25 cellular contexts compared by ENCODE assay signal in the genomic region with DNA sequence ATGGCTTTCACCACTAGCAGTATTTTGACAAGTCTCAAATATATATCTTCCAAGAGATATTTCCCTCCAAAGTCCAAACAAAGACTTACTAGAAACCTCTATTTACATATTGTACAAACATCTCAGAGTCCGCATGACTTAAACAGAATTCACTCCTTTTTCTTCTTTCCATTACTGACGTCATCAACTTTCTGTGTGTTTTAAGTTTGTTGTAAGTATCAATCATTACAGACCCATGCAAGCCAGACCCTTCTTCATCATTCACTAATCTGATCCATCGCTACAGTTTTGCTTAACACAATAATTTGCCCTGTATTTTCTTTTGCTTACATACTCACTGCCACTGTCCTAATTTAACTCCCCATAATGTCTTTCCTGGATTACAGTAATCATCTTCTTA. TPM values are rescaled to one million over a fixed set of nuclear protein-coding genes. Genes with fewer than 3 reads are reported as not detected.
A peak's percentile ranks its signal among the peaks of the same experiment; 100 is the strongest.
DNase-seq lines count a peak whose midpoint lies in the region; ATAC-seq, FAIRE-seq and TF ChIP-seq lines count a peak whose summit lies in the region.
"Had no signal": no experiment of that assay in that cellular context is flagged by ENCODE, and none has a peak within 500 bp of the region (broad histone marks: within the 10 kb centered on the region; RNA-seq: fewer than 3 reads in every experiment).

No MANE protein-coding gene starts in this region.

- H3K27me3 ChIP-seq in astrocyte (ENCODE audit: insufficient read depth, low read length) (no peaks in the 10 kb centered on the region), hepatocyte (no peaks in the 10 kb centered on the region)
- H3K27me3 ChIP-seq: BLaER1 treated with 17β-estradiol and CSF1 and Interleukin-3, amounts not matched to agents 10 nM and 100 nM; SJCRH30 had no signal

- H3K9me3 ChIP-seq in astrocyte (ENCODE audit: insufficient read depth, low read depth, low read length) (no peaks in the 10 kb centered on the region), hepatocyte (ENCODE audit: low read depth) (no peaks in the 10 kb centered on the region)
- H3K9me3 ChIP-seq: SJCRH30 had no signal

- ATAC-seq in HG03354 (IDR thresholded peaks at IDR 0.05; ENCODE audit: poor library complexity, severe bottlenecking, unreplicated experiment): no peak

- no peak overlapping the region for H3K4me3 Mint-ChIP-seq in astrocyte (ENCODE audit: unreplicated experiment)
- H3K4me3 Mint-ChIP-seq: CD8-positive, alpha-beta memory T cell; HFFc6 had no signal

- H4K20me1 ChIP-seq in astrocyte (ENCODE audit: insufficient read depth, low read length) (no peaks in the 10 kb centered on the region), hepatocyte (ENCODE audit: insufficient read depth, poor library complexity, severe bottlenecking) (no peaks in the 10 kb centered on the region)
- H4K20me1 ChIP-seq: BLaER1 treated with 17β-estradiol and CSF1 and Interleukin-3, amounts not matched to agents 10 nM and 100 nM had no signal

- H3K36me3 Mint-ChIP-seq in astrocyte (ENCODE audit: low read depth, unreplicated experiment): no peaks in the 10 kb centered on the region

- H2AFZ ChIP-seq in astrocyte (ENCODE audit: low read depth, low read length) (no peak overlapping the region), hepatocyte (no peak overlapping the region)

- peaks cover 17% of the 10 kb centered on the region for H3K4me1 Mint-ChIP-seq in astrocyte (ENCODE audit: low read depth, unreplicated experiment)
- H3K4me1 Mint-ChIP-seq: CD8-positive, alpha-beta memory T cell had no signal

- H3K27ac Mint-ChIP-seq in astrocyte (ENCODE audit: unreplicated experiment): no peak overlapping the region
- H3K27ac Mint-ChIP-seq: CD8-positive, alpha-beta memory T cell had no signal

- no peak overlapping the region for H3K9ac ChIP-seq in astrocyte (ENCODE audit: low read length)
- H3K9ac ChIP-seq: BLaER1 treated with 17β-estradiol and CSF1 and Interleukin-3, amounts not matched to agents 10 nM and 100 nM had no signal

- H3K4me3 ChIP-seq in astrocyte (ENCODE audit: insufficient read depth, low read depth, low read length) (no peak overlapping the region), hepatocyte (no peak overlapping the region)
- H3K4me3 ChIP-seq: BLaER1 treated with 17β-estradiol and CSF1 and Interleukin-3, amounts not matched to agents 10 nM and 100 nM; SJCRH30 had no signal

- no peak for TF ChIP-seq CTCF in astrocyte (IDR thresholded peaks at IDR 0.05; ENCODE audit: insufficient read depth, low read depth, low read length)
- TF ChIP-seq CTCF in hepatocyte (IDR thresholded peaks at IDR 0.05; ENCODE audit: poor library complexity): no peak

- H3K4me1 ChIP-seq in astrocyte (ENCODE audit: insufficient read depth, low read length): peaks cover 4% of the 10 kb centered on the region
- peaks cover 31% of the 10 kb centered on the region for H3K4me1 ChIP-seq in hepatocyte (ENCODE audit: insufficient read depth)
- H3K4me1 ChIP-seq: SJCRH30 had no signal

- no peaks in the 10 kb centered on the region for H3K27me3 Mint-ChIP-seq in astrocyte (ENCODE audit: low read depth, unreplicated experiment)
- H3K27me3 Mint-ChIP-seq: CD8-positive, alpha-beta memory T cell had no signal

- H3K4me2 ChIP-seq in astrocyte (ENCODE audit: low read length): no peak overlapping the region
- peak overlapping the region; percentile 21 for H3K4me2 ChIP-seq in hepatocyte

- H3K9me2 ChIP-seq in hepatocyte (replicated peaks; ENCODE audit: insufficient read depth): no peaks in the 10 kb centered on the region

- FAIRE-seq in astrocyte (lab: Jason Lieb, UNC) (peak; percentile 32), urothelium cell line (lab: Jason Lieb, UNC) (peak; percentile 69)
- FAIRE-seq: D721Med, RCC 7860 had no signal

- WGBS in hepatocyte (ENCODE audit: low lambda C conversion rate, missing lambda C conversion rate): 43% methylated on average over 3 of the region's 3 CpGs

- H3K36me3 ChIP-seq in astrocyte (ENCODE audit: insufficient read depth, low read length): no peaks in the 10 kb centered on the region
- no peaks in the 10 kb centered on the region for H3K36me3 ChIP-seq in hepatocyte (replicated peaks; ENCODE audit: insufficient read depth, low read depth)
- H3K36me3 ChIP-seq: BLaER1 treated with 17β-estradiol and CSF1 and Interleukin-3, amounts not matched to agents 10 nM and 100 nM; SJCRH30 had no signal

- no peaks in the 10 kb centered on the region for H3K9me3 Mint-ChIP-seq in astrocyte (ENCODE audit: unreplicated experiment)

- H3K27ac ChIP-seq in astrocyte (ENCODE audit: low read depth, low read length): no peak overlapping the region
- H3K27ac ChIP-seq in hepatocyte: peak overlapping the region; percentile 57
- H3K27ac ChIP-seq: BLaER1 treated with 17β-estradiol and CSF1 and Interleukin-3, amounts not matched to agents 10 nM and 100 nM; SJCRH30 had no signal

- DNase-seq in H4 (ENCODE audit: low spot score) (peak; percentile 32), astrocyte (ENCODE audit: low read depth) (no peak), hepatocyte (ENCODE audit: low spot score) (no peak), urothelium cell line (ENCODE audit: low spot score) (no peak), putamen (ENCODE audit: low spot score) (no peak), dedifferentiated amniotic fluid mesenchymal stem cell (ENCODE audit: extremely low spot score) (no peak)
- DNase-seq: ACHN; CD8-positive, alpha-beta memory T cell; DMS53; GF-D8; H7; HFFc6; Karpas-422; MV-4-11; NCI-H1105 treated with DMSO at 0.1 percent for 48 hours; NCI-H2081; NCI-H2171; NCI-H345; NCI-H524; SJCRH30 had no signal

- H3K79me2 ChIP-seq in astrocyte (ENCODE audit: insufficient read depth, low read length) (peaks cover 21% of the 10 kb centered on the region), hepatocyte (peaks cover 76% of the 10 kb centered on the region)

RNA-seq across cellular contexts. Expression of gene SEMA3A, which starts 51.9 kb away (rescaled TPM):
- total RNA-seq in H4 (2014; rRNA removed; shearing (Covaris generic)): 45.0 and 54.7 TPM in 2 replicates
- total RNA-seq in astrocyte: 22.0 and 31.3 TPM in 2 replicates
- total RNA-seq in hepatocyte: 64.6 and 72.3 TPM in 2 replicates
- polyA plus RNA-seq in hepatocyte: 19.3 and 20.2 TPM in 2 replicates
- total RNA-seq: CD8-positive, alpha-beta memory T cell; OCI-LY7 had no signal
- polyA plus RNA-seq: CD8-positive, alpha-beta memory T cell had no signal
